In the genomic region with DNA sequence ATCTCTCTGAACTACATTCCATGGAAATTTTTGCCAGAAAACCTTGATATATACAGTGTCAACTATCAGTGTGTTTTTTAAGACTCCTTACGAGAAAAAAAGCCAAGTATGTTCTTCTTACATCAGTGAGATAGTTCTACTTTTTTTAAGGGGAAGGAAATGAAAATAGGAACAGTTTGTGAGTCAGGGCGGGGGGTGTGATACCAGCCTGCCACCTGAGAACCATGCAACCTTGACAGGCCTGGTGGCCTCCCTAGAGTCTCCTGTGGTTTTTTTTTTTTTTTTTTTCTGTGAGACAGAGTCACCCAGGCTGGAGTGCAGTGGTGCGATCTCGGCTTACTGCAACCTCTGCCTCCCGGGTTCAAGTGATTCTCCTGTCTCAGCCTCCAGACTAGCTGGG, we compare ENCODE assay signal across 8 cellular contexts.
DNase-seq lines count a peak whose midpoint lies in the region; ATAC-seq and TF ChIP-seq lines count a peak whose summit lies in the region.

No MANE protein-coding gene starts in this region.

- ATAC-seq in GM18873 (IDR thresholded peaks at IDR 0.05; ENCODE audit: low FRiP score, unreplicated experiment) (peak; percentile 75), HG02970 (IDR thresholded peaks at IDR 0.05; ENCODE audit: low FRiP score, unreplicated experiment) (peak; percentile 68)

- H3K4me2 ChIP-seq in BLaER1 treated with 17β-estradiol and CSF1 and Interleukin-3, amounts not matched to agents 10 nM and 100 nM, result peak overlapping the region; percentile 62 to 84 (median 76)
- no peak overlapping the region for H3K4me2 ChIP-seq in smooth muscle cell

- no peak for TF ChIP-seq CTCF in smooth muscle cell (IDR thresholded peaks at IDR 0.05; ENCODE audit: borderline replicate concordance, insufficient read depth, poor library complexity, severe bottlenecking)

- H3K36me3 ChIP-seq in BLaER1 treated with 17β-estradiol and CSF1 and Interleukin-3, amounts not matched to agents 10 nM and 100 nM, result no peaks in the 10 kb centered on the region
- no peaks in the 10 kb centered on the region for H3K36me3 ChIP-seq in smooth muscle cell (ENCODE audit: low read depth)

- H3K4me3 ChIP-seq in BLaER1 treated with 17β-estradiol and CSF1 and Interleukin-3, amounts not matched to agents 10 nM and 100 nM, result no peak overlapping the region
- no peak overlapping the region for H3K4me3 ChIP-seq in smooth muscle cell

- peak overlapping the region in 6 of 11 experiments; percentile 12 to 69 (median 42); a peak in 8 of 22 replicates for H3K27ac ChIP-seq in BLaER1 treated with 17β-estradiol and CSF1 and Interleukin-3, amounts not matched to agents 10 nM and 100 nM
- H3K27ac ChIP-seq in smooth muscle cell (ENCODE audit: low read depth), result no peak overlapping the region

- H3F3A ChIP-seq in smooth muscle cell (ENCODE audit: low read depth), result no peaks in the 10 kb centered on the region

- peak overlapping the region in 1 of 11 experiments; percentile 35; a peak in 1 of 22 replicates for H3K9ac ChIP-seq in BLaER1 treated with 17β-estradiol and CSF1 and Interleukin-3, amounts not matched to agents 10 nM and 100 nM
- H3K9ac ChIP-seq in smooth muscle cell (ENCODE audit: low read depth), result no peak overlapping the region

- 97% methylated on average over 5 of the region's 5 CpGs for WGBS in smooth muscle cell (ENCODE audit: low lambda C conversion rate)

- H3K4me1 ChIP-seq in BLaER1 treated with 17β-estradiol and CSF1 and Interleukin-3, amounts not matched to agents 10 nM and 100 nM, result peaks cover 32 to 47% (median 36%) of the 10 kb centered on the region in 10 experiments
- no peaks in the 10 kb centered on the region for H3K4me1 ChIP-seq in smooth muscle cell (ENCODE audit: low read depth)

- H3K27me3 ChIP-seq in BLaER1 treated with 17β-estradiol and CSF1 and Interleukin-3, amounts not matched to agents 10 nM and 100 nM, result no peaks in the 10 kb centered on the region
- H3K27me3 ChIP-seq in smooth muscle cell (ENCODE audit: low read depth), result no peaks in the 10 kb centered on the region

- H4K20me1 ChIP-seq in BLaER1 treated with 17β-estradiol and CSF1 and Interleukin-3, amounts not matched to agents 10 nM and 100 nM, result no peaks in the 10 kb centered on the region
- no peaks in the 10 kb centered on the region for H4K20me1 ChIP-seq in smooth muscle cell (ENCODE audit: low read depth)

- DNase-seq in SKM-1 (lab: John Stamatoyannopoulos, UW; ENCODE audit: unreplicated experiment) (peak; percentile 69), smooth muscle cell (lab: John Stamatoyannopoulos, UW; ENCODE audit: unreplicated experiment) (no peak), AG08395 (ENCODE audit: low spot score) (no peak), NCI-H2029 treated with DMSO at 0.1 percent for 48 hours (lab: John Stamatoyannopoulos, UW) (no peak), islet precursor cell (no peak)

- peaks cover 0 to 14% (median 5%) of the 10 kb centered on the region in 11 experiments; a peak in 10 of 22 replicates for H3K9me3 ChIP-seq in BLaER1 treated with 17β-estradiol and CSF1 and Interleukin-3, amounts not matched to agents 10 nM and 100 nM (replicated peaks in 1 of 11)
- no peaks in the 10 kb centered on the region for H3K9me3 ChIP-seq in smooth muscle cell (replicated peaks; ENCODE audit: low read depth)

- H2AFZ ChIP-seq in smooth muscle cell (ENCODE audit: low read depth), result no peak overlapping the region

- H3K79me2 ChIP-seq in smooth muscle cell (ENCODE audit: low read depth), result no peaks in the 10 kb centered on the region
